Comparison of ENCODE assay signal across 21 cellular contexts in the genomic region with DNA sequence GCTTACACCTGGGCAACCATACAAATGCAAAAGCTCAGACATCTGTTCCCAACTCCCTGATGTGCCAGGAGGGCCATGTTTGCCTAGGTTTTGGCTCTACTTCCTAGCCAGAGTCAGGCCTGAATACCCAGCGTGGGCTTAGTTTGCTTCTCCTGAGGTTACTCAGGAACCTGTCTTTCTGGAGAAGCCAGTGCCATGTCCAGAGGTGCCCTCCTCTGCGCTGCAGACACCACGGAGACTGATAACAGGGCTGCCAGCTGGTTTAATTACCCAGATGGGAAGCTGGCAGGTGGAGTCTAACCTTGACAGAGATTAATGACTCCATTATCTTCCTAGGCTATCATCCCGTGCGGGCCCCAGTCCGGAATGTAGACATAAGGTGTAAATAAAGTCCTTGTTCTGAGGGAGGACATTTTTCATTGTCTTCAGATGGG. TPM values are rescaled to one million over a fixed set of nuclear protein-coding genes. Genes with fewer than 3 reads are reported as not detected.
DNase-seq lines count a peak whose midpoint lies in the region; ATAC-seq and TF ChIP-seq lines count a peak whose summit lies in the region.
"Had no signal": no experiment of that assay in that cellular context is flagged by ENCODE, and none has a peak within 500 bp of the region (broad histone marks: within the 10 kb centered on the region; RNA-seq: fewer than 3 reads in every experiment).

No MANE protein-coding gene starts in this region.

- peaks cover 3% of the 10 kb centered on the region for H3K36me3 Mint-ChIP-seq in activated naive CD8-positive, alpha-beta T cell treated with anti-CD3 and anti-CD28 coated beads for 36 hours
- H3K36me3 Mint-ChIP-seq: mesothelial cell of epicardium had no signal

- no peaks in the 10 kb centered on the region for H3K9me3 ChIP-seq in SK-N-SH
- H3K9me3 ChIP-seq: adrenal gland had no signal

- no peak for TF ChIP-seq CTCF in SK-N-SH (IDR thresholded peaks at IDR 0.05)

- peaks cover 7% of the 10 kb centered on the region for H3K9me3 Mint-ChIP-seq in activated naive CD8-positive, alpha-beta T cell treated with anti-CD3 and anti-CD28 coated beads for 36 hours

- H3K4me2 ChIP-seq in SK-N-SH = no peak overlapping the region

- no peak for TF ChIP-seq RAD21 in SK-N-SH (IDR thresholded peaks at IDR 0.05; ENCODE audit: low read length)

- no peak overlapping the region for H3K27ac ChIP-seq in SK-N-SH (ENCODE audit: low read depth in 2 of 2, low read length in 1 of 2)
- H3K27ac ChIP-seq: adrenal gland, epithelial cell of prostate had no signal

- no peak overlapping the region for H3K4me3 Mint-ChIP-seq in activated naive CD8-positive, alpha-beta T cell treated with anti-CD3 and anti-CD28 coated beads for 36 hours
- H3K4me3 Mint-ChIP-seq: mesothelial cell of epicardium; stimulated activated naive B cell treated with anti-CD40 and anti-IgM and Interleukin-4, amounts not matched to agents 10 μg/mL and 1 μg/mL and 100 μg/mL, for 72 hours had no signal

- no peaks in the 10 kb centered on the region for H3K27me3 ChIP-seq in SK-N-SH (ENCODE audit: insufficient read depth)
- H3K27me3 ChIP-seq: adrenal gland had no signal

- H3F3A ChIP-seq in SK-N-SH (replicated peaks; ENCODE audit: insufficient read depth) = peaks cover 3% of the 10 kb centered on the region

- TF ChIP-seq EP300 in SK-N-SH (IDR thresholded peaks at IDR 0.05; ENCODE audit: borderline replicate concordance in 1 of 2, low read depth in 1 of 2, low read length in 1 of 2) = no peak

- no peaks in the 10 kb centered on the region for H3K27me3 Mint-ChIP-seq in activated naive CD8-positive, alpha-beta T cell treated with anti-CD3 and anti-CD28 coated beads for 36 hours

- CTCF ChIA-PET in SK-N-SH (lab: Yijun Ruan, JAX) = interaction anchor here (1.4 to 2.1 kb wide), 2 partner anchors 13 to 15 kb away, joined by 4 to 7 read pairs; no protein-coding TSS in a partner anchor

- no peaks in the 10 kb centered on the region for H3K79me2 ChIP-seq in SK-N-SH (ENCODE audit: insufficient read depth)

- H4K20me1 ChIP-seq in SK-N-SH (ENCODE audit: insufficient read depth) = no peaks in the 10 kb centered on the region

- H3K4me1 ChIP-seq in SK-N-SH (ENCODE audit: control insufficient read depth in 1 of 2, insufficient read depth in 2 of 2, low read depth in 1 of 2, low read length in 1 of 2) = peaks cover 4 to 11% of the 10 kb centered on the region in 2 experiments; a peak in 1 of 4 replicates
- H3K4me1 ChIP-seq: adrenal gland had no signal

- no peak overlapping the region for H2AFZ ChIP-seq in SK-N-SH (ENCODE audit: low read depth)

- POLR2A ChIA-PET in SK-N-SH (lab: Yijun Ruan, JAX) = interaction anchor here (0.6 to 1.0 kb wide), 2 partner anchors 29 to 468 kb away, joined by 3 read pairs; a partner anchor contains a TSS

- no peak overlapping the region for H3K9ac ChIP-seq in SK-N-SH

- ATAC-seq in SK-N-SH treated with all-trans-retinoic acid at 6 μM for 48 hours = no peak
- ATAC-seq: Right ventricle myocardium inferior; stimulated activated naive B cell treated with anti-CD40 and anti-IgM and Interleukin-4, amounts not matched to agents 10 μg/mL and 1 μg/mL and 100 μg/mL, for 72 hours had no signal

- H3K4me1 Mint-ChIP-seq in activated naive CD8-positive, alpha-beta T cell treated with anti-CD3 and anti-CD28 coated beads for 36 hours = peaks cover 17% of the 10 kb centered on the region

- H3K27ac Mint-ChIP-seq in activated naive CD8-positive, alpha-beta T cell treated with anti-CD3 and anti-CD28 coated beads for 36 hours = no peak overlapping the region
- H3K27ac Mint-ChIP-seq: mesothelial cell of epicardium; stimulated activated naive B cell treated with anti-CD40 and anti-IgM and Interleukin-4, amounts not matched to agents 10 μg/mL and 1 μg/mL and 100 μg/mL, for 72 hours had no signal

- 71% methylated on average over 6 of the region's 6 CpGs for WGBS in SK-N-SH (ENCODE audit: low lambda C conversion rate)

- H3K4me3 ChIP-seq in SK-N-SH (ENCODE audit: low read depth in 2 of 2, low read length in 1 of 2) = no peak overlapping the region
- H3K4me3 ChIP-seq: adrenal gland had no signal

- H3K36me3 ChIP-seq in SK-N-SH (replicated peaks in 1 of 2; ENCODE audit: control insufficient read depth in 1 of 2, insufficient read depth in 2 of 2, low read length in 1 of 2) = no peaks in the 10 kb centered on the region
- H3K36me3 ChIP-seq: adrenal gland had no signal

- peak; percentile 28 for DNase-seq in SK-N-SH
- peak; percentile 26 for DNase-seq in NCI-H2196 treated with DMSO at 0.1 percent for 48 hours (lab: John Stamatoyannopoulos, UW; ENCODE audit: unreplicated experiment)
- DNase-seq in SK-N-DZ (ENCODE audit: low spot score) = peak; percentile 69
- peak; percentile 48 for DNase-seq in ureter (ENCODE audit: low spot score)
- DNase-seq in foreskin melanocyte = no peak
- DNase-seq in activated naive CD8-positive, alpha-beta T cell treated with anti-CD3 and anti-CD28 coated beads for 36 hours = no peak
- DNase-seq in HK-2 (ENCODE audit: unreplicated experiment) = no peak
- DNase-seq: ACHN; activated CD4-positive, alpha-beta T cell treated with anti-CD3 and anti-CD28 coated beads, Interleukin-2, amount 50 U/mL, for 48 hours; adrenal gland; glutamatergic neuron; H7; Kasumi-1; NCI-H774; occipital lobe; stimulated activated naive B cell treated with anti-CD40 and anti-IgM and Interleukin-4, amounts not matched to agents 10 μg/mL and 1 μg/mL and 100 μg/mL, for 72 hours; T-helper 9 cell had no signal

- H3K9me2 ChIP-seq in SK-N-SH = no peaks in the 10 kb centered on the region

TF ChIP-seq in SK-N-SH, 30 proteins besides CTCF, POLR2A, EP300 and RAD21 (continues in another document):
- TF ChIP-seq GATA2 (CRISPR knock-in tag; IDR thresholded peaks at IDR 0.05) = no peak; the same call in 1 of the 2 replicates
- no peak for TF ChIP-seq SMC3 (IDR thresholded peaks at IDR 0.05; ENCODE audit: low read depth, low read length)
- no peak for TF ChIP-seq CHD2 (IDR thresholded peaks at IDR 0.05; ENCODE audit: low read length, partially characterized antibody)
- TF ChIP-seq, protein P1, sequence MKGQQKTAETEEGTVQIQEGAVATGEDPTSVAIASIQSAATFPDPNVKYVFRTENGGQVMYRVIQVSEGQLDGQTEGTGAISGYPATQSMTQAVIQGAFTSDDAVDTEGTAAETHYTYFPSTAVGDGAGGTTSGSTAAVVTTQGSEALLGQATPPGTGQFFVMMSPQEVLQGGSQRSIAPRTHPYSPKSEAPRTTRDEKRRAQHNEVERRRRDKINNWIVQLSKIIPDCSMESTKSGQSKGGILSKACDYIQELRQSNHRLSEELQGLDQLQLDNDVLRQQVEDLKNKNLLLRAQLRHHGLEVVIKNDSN (IDR thresholded peaks at IDR 0.05; ENCODE audit: borderline replicate concordance, low read depth) = no peak
- TF ChIP-seq YY1 (IDR thresholded peaks at IDR 0.05; ENCODE audit: low read depth) = no peak
- no peak for TF ChIP-seq TAF1 (IDR thresholded peaks at IDR 0.05; ENCODE audit: borderline replicate concordance, low read depth, low read length)
- TF ChIP-seq TCF12 (IDR thresholded peaks at IDR 0.05) = no peak
- TF ChIP-seq FOXM1 (IDR thresholded peaks at IDR 0.05; ENCODE audit: low read depth) = no peak
- TF ChIP-seq RXRA (IDR thresholded peaks at IDR 0.05; ENCODE audit: borderline replicate concordance, low read depth) = no peak
- TF ChIP-seq, protein P2, sequence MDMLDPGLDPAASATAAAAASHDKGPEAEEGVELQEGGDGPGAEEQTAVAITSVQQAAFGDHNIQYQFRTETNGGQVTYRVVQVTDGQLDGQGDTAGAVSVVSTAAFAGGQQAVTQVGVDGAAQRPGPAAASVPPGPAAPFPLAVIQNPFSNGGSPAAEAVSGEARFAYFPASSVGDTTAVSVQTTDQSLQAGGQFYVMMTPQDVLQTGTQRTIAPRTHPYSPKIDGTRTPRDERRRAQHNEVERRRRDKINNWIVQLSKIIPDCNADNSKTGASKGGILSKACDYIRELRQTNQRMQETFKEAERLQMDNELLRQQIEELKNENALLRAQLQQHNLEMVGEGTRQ (IDR thresholded peaks at IDR 0.05; ENCODE audit: borderline replicate concordance, low read depth, low read length) = no peak

TF ChIP-seq in SK-N-SH treated with all-trans-retinoic acid at 6 μM for 48 hours, 23 proteins besides CTCF, POLR2A, EP300 and RAD21:
- TF ChIP-seq TCF4 (CRISPR knock-in tag; IDR thresholded peaks at IDR 0.05; ENCODE audit: borderline replicate concordance) = no peak
- TF ChIP-seq BACH2 (CRISPR knock-in tag; IDR thresholded peaks at IDR 0.05; ENCODE audit: borderline replicate concordance) = no peak

RNA-seq across cellular contexts. Expression of a gene that starts 29.1 kb away (rescaled TPM):
- polyA plus RNA-seq in SK-N-SH (2012; rRNA removed) = 3.9 and 4.6 TPM in 2 replicates
- polyA plus RNA-seq in SK-N-SH (2012; cell fraction: cytosol; rRNA removed) = 4.5 and 4.7 TPM in 2 replicates
- polyA plus RNA-seq in SK-N-SH (2012; cell fraction: nucleus; rRNA removed) = 8.1 and 9.0 TPM in 2 replicates
- polyA plus RNA-seq in SK-N-DZ (2014; cell fraction: cytosol; rRNA removed) = 5.2 and 6.0 TPM in 2 replicates
- 5.4 and 7.8 TPM in 2 replicates for polyA plus RNA-seq in SK-N-DZ (2014; cell fraction: nucleus; rRNA removed)
- total RNA-seq in ureter = 46.2 TPM
- 10 to 100 TPM; 45.8 to 48.0 TPM for total RNA-seq in activated naive CD8-positive, alpha-beta T cell treated with anti-CD3 and anti-CD28 coated beads for 36 hours

Comparison
In these comparisons a context has a peak if more than half of its experiments do, and no peak if none do; other contexts are left out.
1. DNase-seq: peak in SK-N-SH (single experiment), NCI-H2196 treated with DMSO at 0.1 percent for 48 hours (single experiment), SK-N-DZ (single experiment) and ureter (single experiment); none in foreskin melanocyte (single experiment), activated naive CD8-positive, alpha-beta T cell treated with anti-CD3 and anti-CD28 coated beads for 36 hours (single experiment) and HK-2 (single experiment).